In the genomic region with DNA sequence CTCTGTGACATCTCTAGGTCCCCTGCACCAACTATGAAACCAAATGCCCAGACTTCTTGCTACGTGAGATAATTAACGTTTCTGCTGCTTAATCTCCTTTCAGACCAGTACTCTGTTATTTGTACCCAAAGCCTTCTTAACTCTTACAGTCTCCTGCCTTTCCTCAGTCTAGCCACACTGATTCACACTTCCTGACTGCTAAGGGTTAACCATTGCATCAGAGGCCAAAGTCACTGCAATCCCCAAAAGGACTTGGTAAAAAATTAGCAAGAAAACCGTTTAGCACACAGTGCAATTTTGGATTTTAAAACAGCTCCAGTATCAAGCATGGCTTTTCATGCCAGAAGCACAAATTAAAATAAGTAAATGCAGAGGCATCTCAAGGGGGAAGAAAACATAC, we compare ENCODE assay signal across 28 cellular contexts.
DNase-seq lines count a peak whose midpoint lies in the region; ATAC-seq lines count a peak whose summit lies in the region.
"Had no signal": no experiment of that assay in that cellular context is flagged by ENCODE, and none has a peak within 500 bp of the region (broad histone marks: within the 10 kb centered on the region; RNA-seq: fewer than 3 reads in every experiment).

No MANE protein-coding gene starts in this region.

- H3K9me3 Mint-ChIP-seq in activated CD4-positive, alpha-beta T cell treated with anti-CD3 and anti-CD28 coated beads for 36 hours (ENCODE audit: low read depth), result no peaks in the 10 kb centered on the region
- H3K9me3 Mint-ChIP-seq in activated CD4-positive, alpha-beta T cell treated with anti-CD3 and anti-CD28 coated beads, Interleukin-2, amount 10 ng/mL, durations not matched to agents 24 days and 14 days, result no peaks in the 10 kb centered on the region
- H3K9me3 Mint-ChIP-seq in stimulated activated effector memory CD8-positive, alpha-beta T cell treated with anti-CD3 and anti-CD28 coated beads, Interleukin-12 subunit alpha, Interleukin-12 subunit beta, amount 100 ng/mL, for 72 hours, result no peaks in the 10 kb centered on the region
- no peaks in the 10 kb centered on the region for H3K9me3 Mint-ChIP-seq in activated naive CD4-positive, alpha-beta T cell treated with anti-CD3 and anti-CD28 coated beads for 36 hours
- H3K9me3 Mint-ChIP-seq: activated CD8-positive, alpha-beta T cell treated with anti-CD3 and anti-CD28 coated beads for 36 hours had no signal

- intact Hi-C loops in activated CD4-positive, alpha-beta T cell treated with anti-CD3 and anti-CD28 coated beads for 36 hours (cut with DNase I, micrococcal nuclease), result no loop called here
- intact Hi-C loops in activated CD4-positive, alpha-beta T cell treated with anti-CD3 and anti-CD28 coated beads, Interleukin-2, amount 10 ng/mL, durations not matched to agents 24 days and 14 days (cut with micrococcal nuclease), result loop anchor here (10.0 kb wide), 1 partner anchor 745 kb away; a partner anchor contains a TSS
- intact Hi-C loops in activated naive CD4-positive, alpha-beta T cell treated with anti-CD3 and anti-CD28 coated beads for 36 hours (cut with micrococcal nuclease), result no loop called here

- peak overlapping the region; percentile 55 for H3K27ac Mint-ChIP-seq in activated CD4-positive, alpha-beta T cell treated with anti-CD3 and anti-CD28 coated beads for 36 hours
- no peak overlapping the region for H3K27ac Mint-ChIP-seq in activated CD4-positive, alpha-beta T cell treated with anti-CD3 and anti-CD28 coated beads, Interleukin-2, amount 10 ng/mL, durations not matched to agents 24 days and 14 days
- H3K27ac Mint-ChIP-seq in stimulated activated effector memory CD8-positive, alpha-beta T cell treated with anti-CD3 and anti-CD28 coated beads, Interleukin-12 subunit alpha, Interleukin-12 subunit beta, amount 100 ng/mL, for 72 hours, result peak overlapping the region; percentile 32
- no peak overlapping the region for H3K27ac Mint-ChIP-seq in activated naive CD4-positive, alpha-beta T cell treated with anti-CD3 and anti-CD28 coated beads for 36 hours
- H3K27ac Mint-ChIP-seq: activated CD8-positive, alpha-beta T cell treated with anti-CD3 and anti-CD28 coated beads for 36 hours had no signal

- no peak for DNase-seq in activated CD4-positive, alpha-beta T cell treated with anti-CD3 and anti-CD28 coated beads for 36 hours
- no peak for DNase-seq in activated CD4-positive, alpha-beta T cell treated with anti-CD3 and anti-CD28 coated beads, Interleukin-2, amount 10 ng/mL, durations not matched to agents 24 days and 14 days
- peak; percentile 33 for DNase-seq in SKM-1 (lab: John Stamatoyannopoulos, UW; ENCODE audit: unreplicated experiment)
- peak; percentile 38 for DNase-seq in fibroblast of peridontal ligament (ENCODE audit: extremely low read depth)
- DNase-seq in stimulated activated effector memory CD8-positive, alpha-beta T cell treated with anti-CD3 and anti-CD28 coated beads, Interleukin-12 subunit alpha, Interleukin-12 subunit beta, amount 100 ng/mL, for 72 hours (ENCODE audit: low spot score in 2 of 2), result no peak
- no peak for DNase-seq in activated naive CD4-positive, alpha-beta T cell treated with anti-CD3 and anti-CD28 coated beads for 36 hours
- no peak for DNase-seq in T-helper 1 cell
- DNase-seq in AG08396 (ENCODE audit: low spot score), result no peak
- DNase-seq: activated CD8-positive, alpha-beta T cell treated with anti-CD3 and anti-CD28 coated beads for 36 hours; activated naive CD4-positive, alpha-beta T cell treated with Interleukin-2 at 50 U/mL for 16 hours; aorta; BE2C; caudate nucleus; EL; gastrocnemius medialis; GM23248; mesenchymal stem cell; NCI-H1105; NCI-H2029 treated with DMSO at 0.1 percent for 48 hours; NCI-H226; NCI-H82; PC-9; retina; SJCRH30; stimulated activated CD4-positive, alpha-beta T cell treated with anti-CD3 and anti-CD28 coated beads, Interleukin-4, amount 100 ng/mL, for 24 hours; stimulated activated naive CD8-positive, alpha-beta T cell treated with anti-CD3 and anti-CD28 coated beads, Interleukin-15, Interleukin-2, amounts not matched to agents 100 U/mL and 50 U/mL, for 24 hours; T-helper 2 cell; tibial artery had no signal

- POLR2A ChIA-PET in activated CD4-positive, alpha-beta T cell treated with anti-CD3 and anti-CD28 coated beads for 36 hours (lab: Charles Lee), result interaction anchor here (0.6 kb wide), 1 partner anchor 16 kb away, joined by 3 read pairs; no protein-coding TSS in a partner anchor

- H3K36me3 Mint-ChIP-seq in activated CD4-positive, alpha-beta T cell treated with anti-CD3 and anti-CD28 coated beads for 36 hours (ENCODE audit: low read depth), result peaks cover 28% of the 10 kb centered on the region
- peaks cover 11% of the 10 kb centered on the region for H3K36me3 Mint-ChIP-seq in activated CD4-positive, alpha-beta T cell treated with anti-CD3 and anti-CD28 coated beads, Interleukin-2, amount 10 ng/mL, durations not matched to agents 24 days and 14 days (ENCODE audit: low read depth)
- H3K36me3 Mint-ChIP-seq in stimulated activated effector memory CD8-positive, alpha-beta T cell treated with anti-CD3 and anti-CD28 coated beads, Interleukin-12 subunit alpha, Interleukin-12 subunit beta, amount 100 ng/mL, for 72 hours, result no peaks in the 10 kb centered on the region
- peaks cover 14% of the 10 kb centered on the region for H3K36me3 Mint-ChIP-seq in activated naive CD4-positive, alpha-beta T cell treated with anti-CD3 and anti-CD28 coated beads for 36 hours (ENCODE audit: low read depth)

- no peaks in the 10 kb centered on the region for H3K27me3 Mint-ChIP-seq in activated CD4-positive, alpha-beta T cell treated with anti-CD3 and anti-CD28 coated beads for 36 hours
- H3K27me3 Mint-ChIP-seq in activated CD4-positive, alpha-beta T cell treated with anti-CD3 and anti-CD28 coated beads, Interleukin-2, amount 10 ng/mL, durations not matched to agents 24 days and 14 days, result no peaks in the 10 kb centered on the region
- H3K27me3 Mint-ChIP-seq in activated naive CD4-positive, alpha-beta T cell treated with anti-CD3 and anti-CD28 coated beads for 36 hours (ENCODE audit: low read depth), result no peaks in the 10 kb centered on the region
- H3K27me3 Mint-ChIP-seq: activated CD8-positive, alpha-beta T cell treated with anti-CD3 and anti-CD28 coated beads for 36 hours had no signal

- no peak for ATAC-seq in activated CD4-positive, alpha-beta T cell treated with anti-CD3 and anti-CD28 coated beads for 36 hours
- no peak for ATAC-seq in stimulated activated effector memory CD8-positive, alpha-beta T cell treated with anti-CD3 and anti-CD28 coated beads, Interleukin-12 subunit alpha, Interleukin-12 subunit beta, amount 100 ng/mL, for 72 hours
- ATAC-seq: activated CD8-positive, alpha-beta T cell treated with anti-CD3 and anti-CD28 coated beads for 36 hours; gastrocnemius medialis; stimulated activated naive CD8-positive, alpha-beta T cell treated with anti-CD3 and anti-CD28 coated beads, Interleukin-15, Interleukin-2, amounts not matched to agents 100 U/mL and 50 U/mL, for 24 hours had no signal

- H3K4me1 Mint-ChIP-seq in activated CD4-positive, alpha-beta T cell treated with anti-CD3 and anti-CD28 coated beads for 36 hours, result peaks cover 7% of the 10 kb centered on the region
- peaks cover 8% of the 10 kb centered on the region for H3K4me1 Mint-ChIP-seq in activated CD4-positive, alpha-beta T cell treated with anti-CD3 and anti-CD28 coated beads, Interleukin-2, amount 10 ng/mL, durations not matched to agents 24 days and 14 days
- peaks cover 24% of the 10 kb centered on the region for H3K4me1 Mint-ChIP-seq in stimulated activated effector memory CD8-positive, alpha-beta T cell treated with anti-CD3 and anti-CD28 coated beads, Interleukin-12 subunit alpha, Interleukin-12 subunit beta, amount 100 ng/mL, for 72 hours
- peaks cover 3% of the 10 kb centered on the region for H3K4me1 Mint-ChIP-seq in activated naive CD4-positive, alpha-beta T cell treated with anti-CD3 and anti-CD28 coated beads for 36 hours (ENCODE audit: low read depth)

- H3K4me3 Mint-ChIP-seq in activated CD4-positive, alpha-beta T cell treated with anti-CD3 and anti-CD28 coated beads for 36 hours, result no peak overlapping the region
- no peak overlapping the region for H3K4me3 Mint-ChIP-seq in activated CD4-positive, alpha-beta T cell treated with anti-CD3 and anti-CD28 coated beads, Interleukin-2, amount 10 ng/mL, durations not matched to agents 24 days and 14 days
- H3K4me3 Mint-ChIP-seq in stimulated activated effector memory CD8-positive, alpha-beta T cell treated with anti-CD3 and anti-CD28 coated beads, Interleukin-12 subunit alpha, Interleukin-12 subunit beta, amount 100 ng/mL, for 72 hours, result no peak overlapping the region
- H3K4me3 Mint-ChIP-seq in activated naive CD4-positive, alpha-beta T cell treated with anti-CD3 and anti-CD28 coated beads for 36 hours, result no peak overlapping the region
- H3K4me3 Mint-ChIP-seq: activated CD8-positive, alpha-beta T cell treated with anti-CD3 and anti-CD28 coated beads for 36 hours had no signal

- CTCF ChIA-PET in activated CD4-positive, alpha-beta T cell treated with anti-CD3 and anti-CD28 coated beads for 36 hours (lab: Charles Lee), result no interaction called here
- CTCF ChIA-PET in activated naive CD4-positive, alpha-beta T cell treated with anti-CD3 and anti-CD28 coated beads for 36 hours (lab: Charles Lee), result no interaction called here

Comparison
In these comparisons a context has a peak if more than half of its experiments do, and no peak if none do; other contexts are left out.
1. H3K27ac Mint-ChIP-seq: peak in activated CD4-positive, alpha-beta T cell treated with anti-CD3 and anti-CD28 coated beads for 36 hours (single experiment) and stimulated activated effector memory CD8-positive, alpha-beta T cell treated with anti-CD3 and anti-CD28 coated beads, Interleukin-12 subunit alpha, Interleukin-12 subunit beta, amount 100 ng/mL, for 72 hours (single experiment); none in activated CD4-positive, alpha-beta T cell treated with anti-CD3 and anti-CD28 coated beads, Interleukin-2, amount 10 ng/mL, durations not matched to agents 24 days and 14 days (single experiment) and activated naive CD4-positive, alpha-beta T cell treated with anti-CD3 and anti-CD28 coated beads for 36 hours (single experiment).
2. DNase-seq: peak in SKM-1 (single experiment) and fibroblast of peridontal ligament (single experiment); none in activated CD4-positive, alpha-beta T cell treated with anti-CD3 and anti-CD28 coated beads for 36 hours (single experiment), activated CD4-positive, alpha-beta T cell treated with anti-CD3 and anti-CD28 coated beads, Interleukin-2, amount 10 ng/mL, durations not matched to agents 24 days and 14 days (single experiment), stimulated activated effector memory CD8-positive, alpha-beta T cell treated with anti-CD3 and anti-CD28 coated beads, Interleukin-12 subunit alpha, Interleukin-12 subunit beta, amount 100 ng/mL, for 72 hours (0 of 2), activated naive CD4-positive, alpha-beta T cell treated with anti-CD3 and anti-CD28 coated beads for 36 hours (single experiment), T-helper 1 cell (0 of 5) and AG08396 (single experiment).